18 cellular contexts compared by ENCODE assay signal in genomic region chr12:121246893-121247557, GRCh38.
"Had no signal": no experiment of that assay in that cellular context is flagged by ENCODE, and none has a peak within 500 bp of the region (broad histone marks: within the 10 kb centered on the region; RNA-seq: fewer than 3 reads in every experiment).

No MANE protein-coding gene starts in this region.

- H3K4me1 ChIP-seq: esophagus muscularis mucosa, prostate gland, tibial nerve had no signal

- H3K27me3 ChIP-seq: esophagus muscularis mucosa, tibial nerve had no signal

- H3K27ac Mint-ChIP-seq: activated CD4-positive, alpha-beta T cell treated with anti-CD3 and anti-CD28 coated beads, Interleukin-2, amount 10 ng/mL, durations not matched to agents 24 days and 14 days; activated naive CD8-positive, alpha-beta T cell treated with anti-CD3 and anti-CD28 coated beads, Interleukin-2, amount 50 U/mL, for 24 hours; activated T-cell treated with anti-CD3 and anti-CD28 coated beads, Interleukin-2, amount 50 U/mL, for 72 hours had no signal

- H3K4me3 ChIP-seq: esophagus muscularis mucosa, lung, prostate gland, skin epidermis, tibial nerve had no signal

- H3K4me1 Mint-ChIP-seq: activated CD4-positive, alpha-beta T cell treated with anti-CD3 and anti-CD28 coated beads, Interleukin-2, amount 10 ng/mL, durations not matched to agents 24 days and 14 days had no signal

- ATAC-seq: activated naive CD8-positive, alpha-beta T cell treated with anti-CD3 and anti-CD28 coated beads, Interleukin-2, amount 50 U/mL, for 24 hours; activated T-cell treated with anti-CD3 and anti-CD28 coated beads, Interleukin-2, amount 50 U/mL, for 72 hours; right cardiac atrium had no signal

- H3K9ac ChIP-seq: SK-N-SH had no signal

- H3K27me3 Mint-ChIP-seq: activated CD4-positive, alpha-beta T cell treated with anti-CD3 and anti-CD28 coated beads, Interleukin-2, amount 10 ng/mL, durations not matched to agents 24 days and 14 days; activated naive CD8-positive, alpha-beta T cell treated with anti-CD3 and anti-CD28 coated beads, Interleukin-2, amount 50 U/mL, for 24 hours; naive B cell had no signal

- H3K9me3 Mint-ChIP-seq: activated CD4-positive, alpha-beta T cell treated with anti-CD3 and anti-CD28 coated beads, Interleukin-2, amount 10 ng/mL, durations not matched to agents 24 days and 14 days; activated naive CD8-positive, alpha-beta T cell treated with anti-CD3 and anti-CD28 coated beads, Interleukin-2, amount 50 U/mL, for 24 hours; activated T-cell treated with anti-CD3 and anti-CD28 coated beads, Interleukin-2, amount 50 U/mL, for 72 hours; naive B cell had no signal

- DNase-seq: activated CD4-positive, alpha-beta T cell treated with anti-CD3 and anti-CD28 coated beads, Interleukin-2, amount 10 ng/mL, durations not matched to agents 24 days and 14 days; activated CD4-positive, CD25-positive, alpha-beta regulatory T cell; activated naive CD4-positive, alpha-beta T cell; activated naive CD8-positive, alpha-beta T cell treated with anti-CD3 and anti-CD28 coated beads, Interleukin-2, amount 50 U/mL, for 24 hours; activated T-cell treated with anti-CD3 and anti-CD28 coated beads, Interleukin-2, amount 50 U/mL, for 72 hours; naive B cell; right cardiac atrium; SHP77; SK-N-SH; stimulated activated CD4-positive, alpha-beta T cell treated with anti-CD3 and anti-CD28 coated beads, Interleukin-15, amount 100 ng/mL, for 24 hours; stimulated activated CD4-positive, alpha-beta T cell treated with anti-CD3 and anti-CD28 coated beads, Interleukin-4, amount 100 ng/mL, for 1 hour; stimulated activated naive CD4-positive, alpha-beta T cell treated with Interleukin-2 at 50 U/mL for 16 hours; substantia nigra had no signal

- H3K4me3 Mint-ChIP-seq: activated CD4-positive, alpha-beta T cell treated with anti-CD3 and anti-CD28 coated beads, Interleukin-2, amount 10 ng/mL, durations not matched to agents 24 days and 14 days; activated naive CD8-positive, alpha-beta T cell treated with anti-CD3 and anti-CD28 coated beads, Interleukin-2, amount 50 U/mL, for 24 hours; activated T-cell treated with anti-CD3 and anti-CD28 coated beads, Interleukin-2, amount 50 U/mL, for 72 hours; naive B cell had no signal

- H3K27ac ChIP-seq: esophagus muscularis mucosa, prostate gland, skin epidermis, tibial nerve had no signal

- H3K9me3 ChIP-seq: esophagus muscularis mucosa, prostate gland, SK-N-SH, tibial nerve had no signal
